Comparison of ENCODE assay signal across 16 cellular contexts in the genomic region with DNA sequence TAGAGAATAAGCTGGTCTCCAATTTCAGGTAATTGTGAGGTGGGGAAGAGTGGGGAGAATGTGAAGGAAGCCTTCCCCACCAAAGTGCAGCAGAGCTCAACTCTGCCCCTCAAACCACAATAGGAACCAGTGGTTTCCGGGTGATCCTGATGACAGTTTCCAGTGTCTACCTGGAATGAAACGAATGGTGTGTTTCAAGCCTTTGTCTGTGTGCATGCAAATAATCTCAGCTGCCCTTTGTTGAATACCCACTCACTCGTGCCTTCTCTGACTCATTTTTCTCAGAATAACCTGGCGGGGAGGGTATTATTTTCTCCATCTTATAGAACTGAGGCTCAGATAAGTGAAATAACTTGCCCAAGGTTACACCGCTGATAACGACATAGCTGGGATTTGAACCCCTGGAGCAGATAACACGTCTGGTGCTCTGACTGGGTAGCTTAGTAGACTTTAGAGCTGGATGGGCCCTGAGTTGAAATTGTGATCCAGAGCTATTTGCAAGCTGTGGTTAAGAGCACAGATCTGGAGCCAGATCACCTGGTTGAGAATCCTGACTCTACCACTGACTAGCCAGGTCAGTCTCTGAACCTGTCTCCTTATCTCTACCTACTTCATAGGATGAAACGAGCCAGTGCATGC.
DNase-seq lines count a peak whose midpoint lies in the region; ATAC-seq, FAIRE-seq and TF ChIP-seq lines count a peak whose summit lies in the region.
"Had no signal": no experiment of that assay in that cellular context is flagged by ENCODE, and none has a peak within 500 bp of the region (broad histone marks: within the 10 kb centered on the region; RNA-seq: fewer than 3 reads in every experiment).

No MANE protein-coding gene starts in this region.

- H3K4me3 ChIP-seq in mesendoderm (ENCODE audit: low read length) = no peak overlapping the region
- H3K4me3 ChIP-seq: gastrocnemius medialis, sigmoid colon had no signal

- TF ChIP-seq POLR2A in GM12892 (IDR thresholded peaks at IDR 0.05; ENCODE audit: low read depth, low read length) = no peak

- POLR2A ChIA-PET in naive thymus-derived CD8-positive, alpha-beta T cell (lab: Charles Lee) = no interaction called here
- POLR2A ChIA-PET in T-cell (lab: Charles Lee) = no interaction called here

- H3K79me1 ChIP-seq in mesendoderm (ENCODE audit: low read length) = no peaks in the 10 kb centered on the region

- H2AK5ac ChIP-seq in mesendoderm (ENCODE audit: low read length) = no peak overlapping the region

- no peak for DNase-seq in D721Med (ENCODE audit: insufficient read length, low spot score)
- DNase-seq in GM12892 (ENCODE audit: insufficient read length) = no peak
- no peak for DNase-seq in activated T-helper 1 cell treated with anti-CD3 and anti-CD28 coated beads, Interleukin-12 subunit alpha, Interleukin-12 subunit beta, Interleukin-2, Interleukin-4 antibody, amounts not matched to agents 30 ng/mL and 10 ng/mL and 1 ng/mL, durations not matched to agents 14 hours and 24 hours and 36 hours (ENCODE audit: low spot score)
- no peak for DNase-seq in mesendoderm
- no peak for DNase-seq in naive thymus-derived CD8-positive, alpha-beta T cell
- DNase-seq in T-cell = no peak
- DNase-seq: activated T-cell treated with anti-CD3 and anti-CD28 coated beads, Interleukin-2, amount 50 U/mL, for 48 hours; brain microvascular endothelial cell; effector CD4-positive, alpha-beta T cell; gastrocnemius medialis; kidney; sigmoid colon had no signal

- CTCF ChIA-PET in T-cell (lab: Charles Lee) = no interaction called here

- no peak overlapping the region for H3K18ac ChIP-seq in mesendoderm (ENCODE audit: low read length)

- H3K4ac ChIP-seq in mesendoderm (ENCODE audit: low read depth, low read length) = no peak overlapping the region

- intact Hi-C loops in activated T-helper 1 cell treated with anti-CD3 and anti-CD28 coated beads, Interleukin-12 subunit alpha, Interleukin-12 subunit beta, Interleukin-2, Interleukin-4 antibody, amounts not matched to agents 30 ng/mL and 10 ng/mL and 1 ng/mL, durations not matched to agents 14 hours and 24 hours and 36 hours (cut with micrococcal nuclease) = loop anchor here (2.0 kb wide), 1 partner anchor 15 kb away; no protein-coding TSS in a partner anchor

- peaks cover 49% of the 10 kb centered on the region for H3K27me3 Mint-ChIP-seq in activated T-helper 1 cell treated with anti-CD3 and anti-CD28 coated beads, Interleukin-12 subunit alpha, Interleukin-12 subunit beta, Interleukin-2, Interleukin-4 antibody, amounts not matched to agents 30 ng/mL and 10 ng/mL and 1 ng/mL, durations not matched to agents 14 hours and 24 hours and 36 hours (ENCODE audit: insufficient read depth)
- H3K27me3 Mint-ChIP-seq in naive thymus-derived CD8-positive, alpha-beta T cell = peaks cover 16 to 46% (median 30%) of the 10 kb centered on the region in 5 donors
- H3K27me3 Mint-ChIP-seq in T-cell = peaks cover 28 to 32% of the 10 kb centered on the region in 2 donors

- H3K9ac ChIP-seq in mesendoderm (ENCODE audit: low read length) = no peak overlapping the region
- H3K9ac ChIP-seq: KMS-11 had no signal

- peak overlapping the region; percentile 44 for H3K27ac Mint-ChIP-seq in activated T-helper 1 cell treated with anti-CD3 and anti-CD28 coated beads, Interleukin-12 subunit alpha, Interleukin-12 subunit beta, Interleukin-2, Interleukin-4 antibody, amounts not matched to agents 30 ng/mL and 10 ng/mL and 1 ng/mL, durations not matched to agents 14 hours and 24 hours and 36 hours
- H3K27ac Mint-ChIP-seq in naive thymus-derived CD8-positive, alpha-beta T cell = peak overlapping the region in 1 of 10 donors; percentile 71
- H3K27ac Mint-ChIP-seq in T-cell = peak overlapping the region in 1 of 2 donors; percentile 61
- H3K27ac Mint-ChIP-seq: CD4-positive, CD25-positive, alpha-beta regulatory T cell had no signal

- H3K36me3 ChIP-seq in mesendoderm (ENCODE audit: control insufficient read depth, insufficient read depth, low read length) = no peaks in the 10 kb centered on the region
- H3K36me3 ChIP-seq: brain microvascular endothelial cell, gastrocnemius medialis, sigmoid colon had no signal

- H3K4me3 Mint-ChIP-seq in activated T-helper 1 cell treated with anti-CD3 and anti-CD28 coated beads, Interleukin-12 subunit alpha, Interleukin-12 subunit beta, Interleukin-2, Interleukin-4 antibody, amounts not matched to agents 30 ng/mL and 10 ng/mL and 1 ng/mL, durations not matched to agents 14 hours and 24 hours and 36 hours = peak overlapping the region; percentile 49
- no peak overlapping the region for H3K4me3 Mint-ChIP-seq in naive thymus-derived CD8-positive, alpha-beta T cell
- H3K4me3 Mint-ChIP-seq in T-cell = no peak overlapping the region
- H3K4me3 Mint-ChIP-seq: CD4-positive, CD25-positive, alpha-beta regulatory T cell had no signal

- H3K36me3 Mint-ChIP-seq in activated T-helper 1 cell treated with anti-CD3 and anti-CD28 coated beads, Interleukin-12 subunit alpha, Interleukin-12 subunit beta, Interleukin-2, Interleukin-4 antibody, amounts not matched to agents 30 ng/mL and 10 ng/mL and 1 ng/mL, durations not matched to agents 14 hours and 24 hours and 36 hours (ENCODE audit: low read depth) = peaks cover 6% of the 10 kb centered on the region
- peaks cover 0 to 8% (median 2%) of the 10 kb centered on the region in 3 donors for H3K36me3 Mint-ChIP-seq in naive thymus-derived CD8-positive, alpha-beta T cell
- H3K36me3 Mint-ChIP-seq in T-cell = no peaks in the 10 kb centered on the region
- H3K36me3 Mint-ChIP-seq: CD4-positive, CD25-positive, alpha-beta regulatory T cell had no signal

- FAIRE-seq in D721Med (lab: Jason Lieb, UNC) (peak; percentile 16), GM12892 (lab: Jason Lieb, UNC) (peak; percentile 73)
- FAIRE-seq: kidney had no signal

- WGBS in mesendoderm (ENCODE audit: extremely low coverage, insufficient coverage, low lambda C conversion rate) = no CpG with 5 or more reads among the region's 8 CpGs

- no peak for ATAC-seq in naive thymus-derived CD8-positive, alpha-beta T cell
- ATAC-seq in T-cell (replicated peaks in 1 of 4) (no peak), GM18502 (IDR thresholded peaks at IDR 0.05; ENCODE audit: poor library complexity, unreplicated experiment) (no peak)
- ATAC-seq: gastrocnemius medialis, SK-N-SH treated with all-trans-retinoic acid at 6 μM for 48 hours had no signal

- peak overlapping the region; percentile 57 for H3K23ac ChIP-seq in mesendoderm (ENCODE audit: low read length)

- no peak overlapping the region for H3K56ac ChIP-seq in mesendoderm (ENCODE audit: low read length)

- H2BK5ac ChIP-seq in mesendoderm (ENCODE audit: low read length) = no peak overlapping the region

- no peaks in the 10 kb centered on the region for H3K27me3 ChIP-seq in mesendoderm (ENCODE audit: insufficient read depth, low read length, poor library complexity)
- H3K27me3 ChIP-seq: gastrocnemius medialis, sigmoid colon had no signal

- no peak overlapping the region for H3K27ac ChIP-seq in mesendoderm (ENCODE audit: low read depth, low read length)
- H3K27ac ChIP-seq: brain microvascular endothelial cell, gastrocnemius medialis, KMS-11, sigmoid colon had no signal

- H3K4me1 Mint-ChIP-seq in activated T-helper 1 cell treated with anti-CD3 and anti-CD28 coated beads, Interleukin-12 subunit alpha, Interleukin-12 subunit beta, Interleukin-2, Interleukin-4 antibody, amounts not matched to agents 30 ng/mL and 10 ng/mL and 1 ng/mL, durations not matched to agents 14 hours and 24 hours and 36 hours (ENCODE audit: low read depth) = peaks cover 19% of the 10 kb centered on the region
- H3K4me1 Mint-ChIP-seq in naive thymus-derived CD8-positive, alpha-beta T cell = peaks cover 0 to 2% (median 0%) of the 10 kb centered on the region in 4 donors
- peaks cover 0 to 2% (median 2%) of the 10 kb centered on the region in 3 donors for H3K4me1 Mint-ChIP-seq in T-cell

- no peak overlapping the region for H4K8ac ChIP-seq in mesendoderm (ENCODE audit: low read depth, low read length)

- no peaks in the 10 kb centered on the region for H3K4me1 ChIP-seq in mesendoderm (ENCODE audit: control insufficient read depth, low read depth, low read length)
- H3K4me1 ChIP-seq: gastrocnemius medialis had no signal

- no peak overlapping the region for H2BK15ac ChIP-seq in mesendoderm (replicated peaks; ENCODE audit: low read depth)

- no peak overlapping the region for H2BK120ac ChIP-seq in mesendoderm (ENCODE audit: low read depth, low read length)

- no peak overlapping the region for H4K5ac ChIP-seq in mesendoderm (ENCODE audit: low read length)

- no peak for TF ChIP-seq CTCF in D721Med (IDR thresholded peaks at IDR 0.05; ENCODE audit: insufficient read depth, missing control alignments)

- H3K79me2 ChIP-seq in mesendoderm (ENCODE audit: control insufficient read depth, insufficient read depth, low read length) = no peaks in the 10 kb centered on the region

- H3K9me3 Mint-ChIP-seq in activated T-helper 1 cell treated with anti-CD3 and anti-CD28 coated beads, Interleukin-12 subunit alpha, Interleukin-12 subunit beta, Interleukin-2, Interleukin-4 antibody, amounts not matched to agents 30 ng/mL and 10 ng/mL and 1 ng/mL, durations not matched to agents 14 hours and 24 hours and 36 hours = peaks cover 17% of the 10 kb centered on the region
- H3K9me3 Mint-ChIP-seq in naive thymus-derived CD8-positive, alpha-beta T cell = peaks cover 6 to 32% (median 20%) of the 10 kb centered on the region in 9 donors
- peaks cover 4 to 17% (median 13%) of the 10 kb centered on the region in 3 donors for H3K9me3 Mint-ChIP-seq in T-cell

- H3K4me2 ChIP-seq in mesendoderm (ENCODE audit: low read length) = no peak overlapping the region
- H3K4me2 ChIP-seq: KMS-11 had no signal
